Comparison of ENCODE assay signal across 26 cellular contexts in the genomic region with DNA sequence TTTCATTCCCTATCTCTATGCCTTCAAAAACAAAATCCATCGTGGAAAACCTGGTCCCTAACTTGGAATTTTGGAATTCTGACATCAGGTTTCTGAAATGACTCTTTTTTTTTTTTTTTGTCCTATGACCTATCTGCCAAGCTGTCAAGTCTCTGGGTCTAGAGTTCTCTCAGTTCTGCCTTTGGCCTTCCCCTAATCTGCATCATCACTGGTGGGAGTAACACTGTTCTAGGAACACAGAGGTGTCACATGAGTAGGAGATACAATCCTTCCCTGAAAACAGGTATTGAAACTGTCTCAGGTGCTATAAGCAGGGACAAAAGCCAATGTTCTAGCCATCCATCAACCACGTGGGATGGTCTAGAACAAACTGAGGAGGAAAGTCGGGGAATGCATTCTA.
"Had no signal": no experiment of that assay in that cellular context is flagged by ENCODE, and none has a peak within 500 bp of the region (broad histone marks: within the 10 kb centered on the region; RNA-seq: fewer than 3 reads in every experiment).

No MANE protein-coding gene starts in this region.

- H3K36me3 Mint-ChIP-seq: activated naive CD4-positive, alpha-beta T cell treated with anti-CD3 and anti-CD28 coated beads, Interleukin-2, amount 50 U/mL, for 72 hours had no signal

- H3K4me3 Mint-ChIP-seq: activated CD8-positive, alpha-beta T cell treated with anti-CD3 and anti-CD28 coated beads for 36 hours; activated naive CD8-positive, alpha-beta T cell treated with anti-CD3 and anti-CD28 coated beads, Interleukin-2, amount 50 U/mL, for 24 hours; central memory CD8-positive, alpha-beta T cell; T-helper 1 cell treated with Interleukin-12 subunit alpha and Interleukin-12 subunit beta and Interleukin-4 antibody, amounts not matched to agents 30 μg/mL and 1 μg/mL, for 36 hours had no signal

- FAIRE-seq: bronchial epithelial cell had no signal

- H3K9me3 ChIP-seq: ascending aorta, body of pancreas had no signal

- H3K9me3 Mint-ChIP-seq: activated CD8-positive, alpha-beta T cell treated with anti-CD3 and anti-CD28 coated beads for 36 hours; activated naive CD8-positive, alpha-beta T cell treated with anti-CD3 and anti-CD28 coated beads, Interleukin-2, amount 50 U/mL, for 24 hours; central memory CD8-positive, alpha-beta T cell had no signal

- H3K27ac Mint-ChIP-seq: activated CD8-positive, alpha-beta T cell treated with anti-CD3 and anti-CD28 coated beads for 36 hours; activated naive CD8-positive, alpha-beta T cell treated with anti-CD3 and anti-CD28 coated beads, Interleukin-2, amount 50 U/mL, for 24 hours; T-helper 1 cell treated with Interleukin-12 subunit alpha and Interleukin-12 subunit beta and Interleukin-4 antibody, amounts not matched to agents 30 μg/mL and 1 μg/mL, for 36 hours had no signal

- DNase-seq: activated CD4-positive, alpha-beta T cell treated with anti-CD3 and anti-CD28 coated beads for 4 hours; activated CD8-positive, alpha-beta memory T cell treated with anti-CD3 and anti-CD28 coated beads, Interleukin-2, amount 50 U/mL, for 48 hours; activated CD8-positive, alpha-beta T cell treated with anti-CD3 and anti-CD28 coated beads for 36 hours; activated effector memory CD4-positive, alpha-beta T cell treated with Interleukin-2 at 50 U/mL for 16 hours; activated naive CD4-positive, alpha-beta T cell treated with Interleukin-2 at 50 U/mL for 16 hours; activated naive CD8-positive, alpha-beta T cell treated with anti-CD3 and anti-CD28 coated beads, Interleukin-2, amount 50 U/mL, for 24 hours; activated T-cell treated with anti-CD3 and anti-CD28 coated beads, Interleukin-2, amount 50 U/mL, for 1 hour; amniotic stem cell; body of pancreas; NCI-H1092 treated with DMSO at 0.1 percent for 48 hours; NCI-H1417 treated with DMSO at 0.1 percent for 48 hours; NCI-H1694; NCI-H2029; NCI-H2107; NCI-H2171 treated with DMSO at 0.1 percent for 48 hours; NCI-H226; NCI-H510A; NCI-H69; PC-9; SHP77 treated with DMSO at 0.1 percent for 48 hours had no signal

- H3K27ac ChIP-seq: ascending aorta, body of pancreas, PC-9 had no signal

- H3K36me3 ChIP-seq: ascending aorta had no signal

- H3K4me3 ChIP-seq: ascending aorta, body of pancreas, PC-9 had no signal

- H3K4me1 Mint-ChIP-seq: activated naive CD8-positive, alpha-beta T cell treated with anti-CD3 and anti-CD28 coated beads, Interleukin-2, amount 50 U/mL, for 24 hours; central memory CD8-positive, alpha-beta T cell had no signal

- ATAC-seq: activated CD4-positive, CD25-positive, alpha-beta regulatory T cell treated with anti-CD3 and anti-CD28 coated beads, Interleukin-2, amount 50 U/mL, for 24 hours; activated CD8-positive, alpha-beta T cell treated with anti-CD3 and anti-CD28 coated beads for 36 hours; activated naive CD4-positive, alpha-beta T cell treated with anti-CD3 and anti-CD28 coated beads, Interleukin-2, amount 50 U/mL, for 72 hours; activated naive CD8-positive, alpha-beta T cell treated with anti-CD3 and anti-CD28 coated beads, Interleukin-2, amount 50 U/mL, for 24 hours; body of pancreas had no signal

- H3K4me2 ChIP-seq: PC-9 had no signal

- H3K4me1 ChIP-seq: ascending aorta, body of pancreas had no signal

- H2AFZ ChIP-seq: PC-9 had no signal

- H3K27me3 ChIP-seq: ascending aorta, body of pancreas had no signal
